8 cellular contexts compared by ENCODE assay signal in genomic region chr1:61081637-61082335, GRCh38. TPM values are rescaled to one million over a fixed set of nuclear protein-coding genes. Genes with fewer than 3 reads are reported as not detected.
DNase-seq lines count a peak whose midpoint lies in the region; ATAC-seq and TF ChIP-seq lines count a peak whose summit lies in the region.

No MANE protein-coding gene starts in this region.

- H3K27me3 ChIP-seq in esophagus (ENCODE audit: control insufficient read depth in 1 of 2, insufficient read depth in 2 of 2, low read length in 2 of 2), result no peaks in the 10 kb centered on the region
- no peaks in the 10 kb centered on the region for H3K27me3 ChIP-seq in suprapubic skin

- TF ChIP-seq EP300 in suprapubic skin (IDR thresholded peaks at IDR 0.05), result no peak

- peak; percentile 5 for DNase-seq in GM19238 (ENCODE audit: insufficient read length, low spot score)
- peak; percentile 54 for DNase-seq in NCI-H526 treated with DMSO at 0.1 percent for 48 hours (lab: John Stamatoyannopoulos, UW)
- DNase-seq in activated T-cell treated with anti-CD3 and anti-CD28 coated beads, Interleukin-2, amount 50 U/mL, for 4 hours, result peak; percentile 47
- peak; percentile 23 for DNase-seq in myocyte (ENCODE audit: low read depth)
- DNase-seq in suprapubic skin (ENCODE audit: low spot score in 2 of 2), result peak in 1 of 2 donors; percentile 80
- no peak for DNase-seq in NOMO-1 treated with DMSO at 0.1 percent for 48 hours (lab: John Stamatoyannopoulos, UW; ENCODE audit: unreplicated experiment)

- H3K4me3 Mint-ChIP-seq in activated T-cell treated with anti-CD3 and anti-CD28 coated beads, Interleukin-2, amount 50 U/mL, for 4 hours, result peak overlapping the region; percentile 74

- no peak for TF ChIP-seq POLR2A in suprapubic skin (IDR thresholded peaks at IDR 0.05)

- peaks cover 48% of the 10 kb centered on the region for H3K4me1 Mint-ChIP-seq in activated T-cell treated with anti-CD3 and anti-CD28 coated beads, Interleukin-2, amount 50 U/mL, for 4 hours (ENCODE audit: low read depth)

- H3K36me3 ChIP-seq in esophagus (ENCODE audit: control insufficient read depth in 2 of 2, insufficient read depth in 2 of 2, low read length in 1 of 2) (no peaks in the 10 kb centered on the region), suprapubic skin (no peaks in the 10 kb centered on the region)

- no peaks in the 10 kb centered on the region for H3K4me1 ChIP-seq in esophagus (ENCODE audit: control insufficient read depth in 2 of 2, insufficient read depth in 2 of 2, low read length in 1 of 2)
- peaks cover 60% of the 10 kb centered on the region for H3K4me1 ChIP-seq in suprapubic skin

- H3K9me3 ChIP-seq in esophagus (ENCODE audit: control insufficient read depth in 2 of 2, insufficient read depth in 1 of 2, low read depth in 1 of 2, low read length in 1 of 2) (no peaks in the 10 kb centered on the region), suprapubic skin (no peaks in the 10 kb centered on the region)

- peaks cover 12% of the 10 kb centered on the region for H3K27me3 Mint-ChIP-seq in activated T-cell treated with anti-CD3 and anti-CD28 coated beads, Interleukin-2, amount 50 U/mL, for 4 hours (ENCODE audit: low read depth)

- ATAC-seq in activated T-cell treated with anti-CD3 and anti-CD28 coated beads, Interleukin-2, amount 50 U/mL, for 4 hours, result peak; percentile 24 to 32
- no peak for ATAC-seq in HG02870 (IDR thresholded peaks at IDR 0.05; ENCODE audit: unreplicated experiment)

- H3K27ac ChIP-seq in esophagus (ENCODE audit: low read depth in 2 of 2, low read length in 1 of 2) (peak overlapping the region; percentile 89 to 90), suprapubic skin (peak overlapping the region; percentile 94)

- H3K4me3 ChIP-seq in esophagus (ENCODE audit: low read depth in 1 of 2, low read length in 2 of 2) (peak overlapping the region; percentile 93 to 97), suprapubic skin (peak overlapping the region; percentile 74)

- H3K9me3 Mint-ChIP-seq in activated T-cell treated with anti-CD3 and anti-CD28 coated beads, Interleukin-2, amount 50 U/mL, for 4 hours, result no peaks in the 10 kb centered on the region

- H3K36me3 Mint-ChIP-seq in activated T-cell treated with anti-CD3 and anti-CD28 coated beads, Interleukin-2, amount 50 U/mL, for 4 hours (ENCODE audit: insufficient read depth), result no peaks in the 10 kb centered on the region

- 0 to 1% methylated on average over 25 to 47 of the region's 47 CpGs for WGBS in esophagus, 2 donors
- under 1% methylated on average over 39 of the region's 47 CpGs for WGBS in suprapubic skin

- no peak for TF ChIP-seq CTCF in suprapubic skin (IDR thresholded peaks at IDR 0.05)

RNA-seq across cellular contexts. Expression of gene NFIA, which starts 0.6 kb away (rescaled TPM):
- 1 to 10 TPM; 2.7 to 6.9 (median 5.8) TPM for total RNA-seq in activated T-cell treated with anti-CD3 and anti-CD28 coated beads, Interleukin-2, amount 50 U/mL, for 4 hours
- polyA plus RNA-seq in esophagus, result 10 to 100 TPM in 1 of 2 donors, 1 to 10 TPM in 1; 9.0 to 11.0 TPM
- total RNA-seq in myocyte, result 2.0 and 2.1 TPM in 2 replicates
- 1.1 TPM for polyA plus RNA-seq in myocyte (2012)
- 10 to 100 TPM; 30.1 to 54.2 (median 48.2) TPM for total RNA-seq in suprapubic skin
